8 cellular contexts compared by ENCODE assay signal in the genomic region with DNA sequence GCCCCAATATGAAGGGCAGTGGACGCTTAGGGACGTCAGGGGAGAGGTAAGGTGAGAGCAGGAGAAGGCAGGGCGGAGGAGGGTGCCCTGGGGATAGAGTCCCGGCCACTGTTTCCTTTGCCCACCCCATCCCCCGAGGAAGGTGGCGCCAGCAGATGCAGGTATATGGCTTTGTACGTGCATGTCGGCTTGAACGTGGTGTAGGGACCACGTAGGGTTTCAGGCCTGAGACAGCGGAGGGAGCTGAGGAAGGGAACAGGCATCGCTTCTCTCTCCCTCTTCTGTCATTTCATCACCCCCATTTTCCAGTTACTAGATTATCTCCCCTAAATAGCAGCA.
DNase-seq lines count a peak whose midpoint lies in the region; ATAC-seq and TF ChIP-seq lines count a peak whose summit lies in the region.

No MANE protein-coding gene starts in this region.

- no peak for DNase-seq in T-helper 1 cell
- peak; percentile 24 for DNase-seq in activated CD8-positive, alpha-beta T cell treated with anti-CD3 and anti-CD28 coated beads for 36 hours
- DNase-seq in kidney epithelial cell (ENCODE audit: low read depth) = no peak
- DNase-seq in tibial artery = no peak
- DNase-seq in NCI-H226 = no peak
- DNase-seq in epidermal melanocyte (ENCODE audit: insufficient read length, low spot score) = no peak

- intact Hi-C loops in activated CD8-positive, alpha-beta T cell treated with anti-CD3 and anti-CD28 coated beads for 36 hours (cut with micrococcal nuclease) = no loop called here
- intact Hi-C loops in tibial artery (cut with DNase I; ENCODE audit: low total_unique reads) = loop anchor here (5.0 kb wide), 1 partner anchor 214 kb away; a partner anchor contains a TSS

- ATAC-seq in HG02970 (IDR thresholded peaks at IDR 0.05; ENCODE audit: low FRiP score, unreplicated experiment) = peak; percentile 10
- ATAC-seq in activated CD8-positive, alpha-beta T cell treated with anti-CD3 and anti-CD28 coated beads for 36 hours = peak; percentile 47

- no peaks in the 10 kb centered on the region for H3K9me3 ChIP-seq in tibial artery

- H3K27ac Mint-ChIP-seq in T-helper 1 cell treated with Interleukin-12 subunit alpha and Interleukin-12 subunit beta and Interleukin-4 antibody, amounts not matched to agents 30 μg/mL and 1 μg/mL, for 36 hours = peak overlapping the region; percentile 86
- peak overlapping the region; percentile 92 for H3K27ac Mint-ChIP-seq in activated CD8-positive, alpha-beta T cell treated with anti-CD3 and anti-CD28 coated beads for 36 hours

- peak overlapping the region; percentile 11 for H3K4me3 ChIP-seq in kidney epithelial cell (ENCODE audit: low read depth, low read length)
- peak overlapping the region; percentile 40 to 46 for H3K4me3 ChIP-seq in tibial artery

- H3K36me3 Mint-ChIP-seq in T-helper 1 cell treated with Interleukin-12 subunit alpha and Interleukin-12 subunit beta and Interleukin-4 antibody, amounts not matched to agents 30 μg/mL and 1 μg/mL, for 36 hours (ENCODE audit: low read depth) = peaks cover 2% of the 10 kb centered on the region
- no peaks in the 10 kb centered on the region for H3K36me3 Mint-ChIP-seq in activated CD8-positive, alpha-beta T cell treated with anti-CD3 and anti-CD28 coated beads for 36 hours (ENCODE audit: low read depth)

- CTCF ChIA-PET in activated CD8-positive, alpha-beta T cell treated with anti-CD3 and anti-CD28 coated beads for 36 hours (lab: Charles Lee) = no interaction called here

- H3K4me1 Mint-ChIP-seq in T-helper 1 cell treated with Interleukin-12 subunit alpha and Interleukin-12 subunit beta and Interleukin-4 antibody, amounts not matched to agents 30 μg/mL and 1 μg/mL, for 36 hours (ENCODE audit: low read depth) = peaks cover 21% of the 10 kb centered on the region
- peaks cover 25% of the 10 kb centered on the region for H3K4me1 Mint-ChIP-seq in activated CD8-positive, alpha-beta T cell treated with anti-CD3 and anti-CD28 coated beads for 36 hours (ENCODE audit: low read depth)

- H3K27me3 ChIP-seq in kidney epithelial cell (ENCODE audit: control insufficient read depth, insufficient read depth, low read length) (no peaks in the 10 kb centered on the region), tibial artery (no peaks in the 10 kb centered on the region)

- no peak for TF ChIP-seq CTCF in activated CD8-positive, alpha-beta T cell treated with anti-CD3 and anti-CD28 coated beads for 36 hours (IDR thresholded peaks at IDR 0.05)
- TF ChIP-seq CTCF in kidney epithelial cell (IDR thresholded peaks at IDR 0.05; ENCODE audit: insufficient read depth, low read length, poor library complexity, severe bottlenecking) (no peak), tibial artery (IDR thresholded peaks at IDR 0.05) (no peak)

- peak overlapping the region; percentile 85 to 89 for H3K27ac ChIP-seq in tibial artery

- H3K9me3 Mint-ChIP-seq in T-helper 1 cell treated with Interleukin-12 subunit alpha and Interleukin-12 subunit beta and Interleukin-4 antibody, amounts not matched to agents 30 μg/mL and 1 μg/mL, for 36 hours = no peaks in the 10 kb centered on the region
- no peaks in the 10 kb centered on the region for H3K9me3 Mint-ChIP-seq in activated CD8-positive, alpha-beta T cell treated with anti-CD3 and anti-CD28 coated beads for 36 hours

- POLR2A ChIA-PET in activated CD8-positive, alpha-beta T cell treated with anti-CD3 and anti-CD28 coated beads for 36 hours (lab: Charles Lee) = no interaction called here

- no peaks in the 10 kb centered on the region for H3K36me3 ChIP-seq in kidney epithelial cell (ENCODE audit: control insufficient read depth, insufficient read depth, low read length)
- H3K36me3 ChIP-seq in tibial artery = no peaks in the 10 kb centered on the region

- H3K27me3 Mint-ChIP-seq in T-helper 1 cell treated with Interleukin-12 subunit alpha and Interleukin-12 subunit beta and Interleukin-4 antibody, amounts not matched to agents 30 μg/mL and 1 μg/mL, for 36 hours (ENCODE audit: low read depth) = no peaks in the 10 kb centered on the region
- H3K27me3 Mint-ChIP-seq in activated CD8-positive, alpha-beta T cell treated with anti-CD3 and anti-CD28 coated beads for 36 hours = no peaks in the 10 kb centered on the region

- H3K4me1 ChIP-seq in tibial artery = peaks cover 4 to 47% (median 15%) of the 10 kb centered on the region in 4 donors

- H3K4me3 Mint-ChIP-seq in T-helper 1 cell treated with Interleukin-12 subunit alpha and Interleukin-12 subunit beta and Interleukin-4 antibody, amounts not matched to agents 30 μg/mL and 1 μg/mL, for 36 hours = peak overlapping the region; percentile 88
- peak overlapping the region; percentile 79 for H3K4me3 Mint-ChIP-seq in activated CD8-positive, alpha-beta T cell treated with anti-CD3 and anti-CD28 coated beads for 36 hours
